Comparison of ENCODE assay signal across 13 cellular contexts in genomic region chr10:11183000-11183399, GRCh38.
DNase-seq lines count a peak whose midpoint lies in the region; ATAC-seq, FAIRE-seq and TF ChIP-seq lines count a peak whose summit lies in the region.
"Had no signal": no experiment of that assay in that cellular context is flagged by ENCODE, and none has a peak within 500 bp of the region (broad histone marks: within the 10 kb centered on the region; RNA-seq: fewer than 3 reads in every experiment).

No MANE protein-coding gene starts in this region.

- H3K4me3 ChIP-seq in CD8-positive, alpha-beta memory T cell (ENCODE audit: low read length), result no peak overlapping the region
- no peak overlapping the region for H3K4me3 ChIP-seq in H1 (ENCODE audit: extremely low read depth in 1 of 4, insufficient read depth in 2 of 4, low read depth in 3 of 4, low read length in 4 of 4)
- H3K4me3 ChIP-seq: Peyer's patch had no signal

- no peak overlapping the region for H3K4me3 Mint-ChIP-seq in CD14-positive monocyte
- peak overlapping the region in 6 of 7 donors; percentile 44 to 75 (median 70) for H3K4me3 Mint-ChIP-seq in CD8-positive, alpha-beta memory T cell
- peak overlapping the region; percentile 41 for H3K4me3 Mint-ChIP-seq in T-helper 1 cell treated with Interleukin-12 subunit alpha and Interleukin-12 subunit beta and Interleukin-4 antibody, amounts not matched to agents 30 μg/mL and 1 μg/mL, for 36 hours
- H3K4me3 Mint-ChIP-seq: WTC11 had no signal

- ATAC-seq in GM18498 (IDR thresholded peaks at IDR 0.05; ENCODE audit: unreplicated experiment), result no peak
- ATAC-seq in HG02678 (IDR thresholded peaks at IDR 0.05; ENCODE audit: unreplicated experiment), result no peak
- ATAC-seq: WTC11 had no signal

- H3K27me3 Mint-ChIP-seq in CD14-positive monocyte (ENCODE audit: low read depth in 3 of 3), result peaks cover 0 to 1% (median 0%) of the 10 kb centered on the region in 3 donors
- H3K27me3 Mint-ChIP-seq in CD8-positive, alpha-beta memory T cell, result no peaks in the 10 kb centered on the region
- H3K27me3 Mint-ChIP-seq in T-helper 1 cell treated with Interleukin-12 subunit alpha and Interleukin-12 subunit beta and Interleukin-4 antibody, amounts not matched to agents 30 μg/mL and 1 μg/mL, for 36 hours (ENCODE audit: low read depth), result no peaks in the 10 kb centered on the region

- H2AFZ ChIP-seq in H1 (ENCODE audit: low read length), result no peak overlapping the region

- POLR2A ChIA-PET in CD8-positive, alpha-beta memory T cell (lab: Charles Lee), result interaction anchor here (1.5 kb wide), 1 partner anchor 19 kb away, joined by 3 read pairs; no protein-coding TSS in a partner anchor
- POLR2A ChIA-PET in H1 (lab: Charles Lee; ENCODE audit: partially characterized antibody), result no interaction called here

- TF ChIP-seq RAD21 in H1 (IDR thresholded peaks at IDR 0.05 in 1 of 2, conservative IDR thresholded peaks at IDR 0.05 in 1 of 2; ENCODE audit: low read depth in 2 of 2, low read length in 2 of 2), result no peak

- no peak overlapping the region for H3K14ac ChIP-seq in H1 (ENCODE audit: insufficient read length)

- no peak for DNase-seq in CD14-positive monocyte (ENCODE audit: low spot score)
- no peak for DNase-seq in CD8-positive, alpha-beta memory T cell
- DNase-seq in H1 (ENCODE audit: low read depth in 1 of 2, low spot score in 2 of 2), result no peak
- no peak for DNase-seq in NCI-H510A (lab: John Stamatoyannopoulos, UW)
- DNase-seq: hippocampal formation, KG1, NCI-H1930, NCI-H526, Peyer's patch had no signal

- no peak overlapping the region for H3K4ac ChIP-seq in H1 (replicated peaks; ENCODE audit: insufficient read length, low read depth, low read length)

- TF ChIP-seq CTCF in CD14-positive monocyte (IDR thresholded peaks at IDR 0.05) (no peak), H1 (IDR thresholded peaks at IDR 0.05; ENCODE audit: control extremely low read depth in 1 of 3, insufficient read depth in 1 of 3, low read depth in 1 of 3, low read length in 3 of 3) (no peak)

- 79% methylated on average over 3 of the region's 3 CpGs; no CpG with 5 or more reads in 1 of the 2 experiments for WGBS in H1 (ENCODE audit: extremely low coverage in 1 of 2, insufficient coverage in 1 of 2, insufficient read length in 1 of 2, insufficient replicate concordance in 2 of 2, low coverage in 1 of 2, low lambda C conversion rate in 2 of 2, missing lambda C conversion rate in 1 of 2), 2 experiments

- H4K8ac ChIP-seq in H1 (ENCODE audit: extremely low read depth, insufficient read depth, low read length), result no peak overlapping the region

- peaks cover 67 to 71% of the 10 kb centered on the region in 2 donors for H3K36me3 Mint-ChIP-seq in CD14-positive monocyte
- H3K36me3 Mint-ChIP-seq in CD8-positive, alpha-beta memory T cell, result peaks cover 30 to 83% (median 39%) of the 10 kb centered on the region in 3 donors
- peaks cover 89% of the 10 kb centered on the region for H3K36me3 Mint-ChIP-seq in T-helper 1 cell treated with Interleukin-12 subunit alpha and Interleukin-12 subunit beta and Interleukin-4 antibody, amounts not matched to agents 30 μg/mL and 1 μg/mL, for 36 hours (ENCODE audit: low read depth)
- H3K36me3 Mint-ChIP-seq: WTC11 had no signal

- peak overlapping the region; percentile 77 for H2AK5ac ChIP-seq in H1 (ENCODE audit: low read depth, low read length)

- H3K4me1 Mint-ChIP-seq in CD14-positive monocyte, result peaks cover 83% of the 10 kb centered on the region
- peaks cover 0 to 70% (median 0%) of the 10 kb centered on the region in 3 donors for H3K4me1 Mint-ChIP-seq in CD8-positive, alpha-beta memory T cell
- H3K4me1 Mint-ChIP-seq in T-helper 1 cell treated with Interleukin-12 subunit alpha and Interleukin-12 subunit beta and Interleukin-4 antibody, amounts not matched to agents 30 μg/mL and 1 μg/mL, for 36 hours (ENCODE audit: low read depth), result peaks cover 83% of the 10 kb centered on the region

- no peak overlapping the region for H3K27ac ChIP-seq in CD8-positive, alpha-beta memory T cell (ENCODE audit: low read depth, low read length)
- no peak overlapping the region for H3K27ac ChIP-seq in H1 (ENCODE audit: low read depth, low read length)
- H3K27ac ChIP-seq: Peyer's patch had no signal

- H2BK120ac ChIP-seq in H1 (replicated peaks; ENCODE audit: low read depth, low read length), result no peak overlapping the region

- H4K5ac ChIP-seq in H1 (ENCODE audit: insufficient read length, low read depth, low read length), result no peak overlapping the region

- no peak for TF ChIP-seq POLR2A in H1 (IDR thresholded peaks at IDR 0.05; ENCODE audit: control extremely low read depth in 1 of 2, low read depth in 2 of 2, low read length in 2 of 2)

- FAIRE-seq in H1 (lab: Jason Lieb, UNC), result no peak

- H3K27me3 ChIP-seq in CD8-positive, alpha-beta memory T cell (ENCODE audit: insufficient read depth, low read length, poor library complexity, severe bottlenecking), result no peaks in the 10 kb centered on the region
- no peaks in the 10 kb centered on the region for H3K27me3 ChIP-seq in H1 (replicated peaks in 1 of 4; ENCODE audit: control insufficient read depth in 3 of 4, extremely low read depth in 1 of 4, insufficient read depth in 3 of 4, low read length in 3 of 4)
- H3K27me3 ChIP-seq: Peyer's patch had no signal

- no peak overlapping the region for H2BK15ac ChIP-seq in H1 (ENCODE audit: low read length)

- no peaks in the 10 kb centered on the region for H3K23me2 ChIP-seq in H1 (ENCODE audit: low read depth, low read length)

- no peak overlapping the region for H3K9ac ChIP-seq in H1 (replicated peaks in 1 of 4; ENCODE audit: extremely low read depth in 1 of 4, low read depth in 3 of 4, low read length in 3 of 4)

- intact Hi-C loops in CD14-positive monocyte (cut with micrococcal nuclease), result loop anchor here in 1 of 2 donors (5.0 kb wide), 1 partner anchor 44 kb away; no protein-coding TSS in a partner anchor

- no peak overlapping the region; the same call in 1 of the 2 replicates for H2BK20ac ChIP-seq in H1 (ENCODE audit: low read length)

- peaks cover 4 to 10% (median 6%) of the 10 kb centered on the region in 7 donors for H3K9me3 Mint-ChIP-seq in CD14-positive monocyte
- H3K9me3 Mint-ChIP-seq in CD8-positive, alpha-beta memory T cell, result peaks cover 0 to 10% (median 7%) of the 10 kb centered on the region in 5 donors
- peaks cover 17% of the 10 kb centered on the region for H3K9me3 Mint-ChIP-seq in T-helper 1 cell treated with Interleukin-12 subunit alpha and Interleukin-12 subunit beta and Interleukin-4 antibody, amounts not matched to agents 30 μg/mL and 1 μg/mL, for 36 hours

- H3K27ac Mint-ChIP-seq in CD14-positive monocyte, result peak overlapping the region; percentile 26 to 97 (median 80)
- H3K27ac Mint-ChIP-seq in CD8-positive, alpha-beta memory T cell, result peak overlapping the region in 3 of 8 donors; percentile 70 to 93 (median 80)
- peak overlapping the region; percentile 70 for H3K27ac Mint-ChIP-seq in T-helper 1 cell treated with Interleukin-12 subunit alpha and Interleukin-12 subunit beta and Interleukin-4 antibody, amounts not matched to agents 30 μg/mL and 1 μg/mL, for 36 hours
- H3K27ac Mint-ChIP-seq: WTC11 had no signal

- H3K79me2 ChIP-seq in H1 (ENCODE audit: control insufficient read depth in 1 of 2, insufficient read depth in 2 of 2, low read length in 2 of 2), result peaks cover 0 to 3% of the 10 kb centered on the region in 2 experiments; a peak in 1 of 4 replicates

- H2BK12ac ChIP-seq in H1 (ENCODE audit: low read depth, low read length), result no peak overlapping the region

- H3K9me3 ChIP-seq in CD8-positive, alpha-beta memory T cell (ENCODE audit: low read length), result no peaks in the 10 kb centered on the region
- no peaks in the 10 kb centered on the region for H3K9me3 ChIP-seq in H1 (ENCODE audit: insufficient read depth in 2 of 2, low read depth in 1 of 2, low read length in 1 of 2)

- H3K23ac ChIP-seq in H1 (ENCODE audit: insufficient read length), result no peak overlapping the region

- no peaks in the 10 kb centered on the region; the same call in 1 of the 2 replicates for H3K79me1 ChIP-seq in H1 (ENCODE audit: low read depth, low read length)

- CTCF ChIA-PET in CD8-positive, alpha-beta memory T cell (lab: Charles Lee), result interaction anchor here (0.7 to 10.2 kb wide), 4 partner anchors 12 to 69 kb away, joined by 3 to 117 read pairs (median 3); no protein-coding TSS in a partner anchor
- CTCF ChIA-PET in H1 (lab: Charles Lee; ENCODE audit: partially characterized antibody), result no interaction called here

- H3K4me1 ChIP-seq in CD8-positive, alpha-beta memory T cell (ENCODE audit: insufficient read depth, low read length), result peaks cover 77% of the 10 kb centered on the region
- H3K4me1 ChIP-seq in H1 (replicated peaks in 1 of 4; ENCODE audit: control insufficient read depth in 3 of 4, insufficient read depth in 4 of 4, low read length in 3 of 4), result peaks cover 0 to 8% (median under 1%) of the 10 kb centered on the region in 4 experiments; a peak in 2 of 7 replicates

- no peak overlapping the region for H3K4me2 ChIP-seq in H1 (ENCODE audit: insufficient read depth in 1 of 2, low read depth in 2 of 2, low read length in 2 of 2)

- no peak overlapping the region for H2BK5ac ChIP-seq in H1 (ENCODE audit: low read depth, low read length)

- H4K20me1 ChIP-seq in H1 (replicated peaks in 1 of 2; ENCODE audit: control insufficient read depth in 1 of 2, insufficient read depth in 2 of 2, low read length in 2 of 2), result no peaks in the 10 kb centered on the region

- no peak overlapping the region for H4K91ac ChIP-seq in H1 (replicated peaks; ENCODE audit: insufficient read length, low read length)

- H3K56ac ChIP-seq in H1 (replicated peaks; ENCODE audit: insufficient read length, low read depth, low read length), result no peak overlapping the region

- no peak overlapping the region for H3K18ac ChIP-seq in H1 (ENCODE audit: extremely low read depth, low read length)

- H3K36me3 ChIP-seq in CD8-positive, alpha-beta memory T cell (ENCODE audit: insufficient read depth, low read length), result no peaks in the 10 kb centered on the region
- peaks cover 0 to 3% (median 0%) of the 10 kb centered on the region in 4 experiments; a peak in 2 of 8 replicates for H3K36me3 ChIP-seq in H1 (ENCODE audit: control insufficient read depth in 2 of 4, insufficient read depth in 4 of 4, low read length in 3 of 4)

- TF ChIP-seq EP300 in H1 (IDR thresholded peaks at IDR 0.05; ENCODE audit: borderline replicate concordance in 1 of 2, low read depth in 2 of 2, low read length in 2 of 2), result no peak

TF ChIP-seq in H1, 55 proteins besides CTCF, POLR2A, EP300 and RAD21:
- no peak for TF ChIP-seq BRCA1 (IDR thresholded peaks at IDR 0.05; ENCODE audit: low read depth, low read length)

Comparison
In these comparisons a context has a peak if more than half of its experiments do, and no peak if none do; other contexts are left out.
1. H3K4me3 Mint-ChIP-seq: peak in CD8-positive, alpha-beta memory T cell (6 of 7) and T-helper 1 cell treated with Interleukin-12 subunit alpha and Interleukin-12 subunit beta and Interleukin-4 antibody, amounts not matched to agents 30 μg/mL and 1 μg/mL, for 36 hours (single experiment); none in CD14-positive monocyte (0 of 2).